22 cellular contexts compared by ENCODE assay signal in genomic region chr3:54343495-54343894, GRCh38.
DNase-seq lines count a peak whose midpoint lies in the region; ATAC-seq and TF ChIP-seq lines count a peak whose summit lies in the region.
"Had no signal": no experiment of that assay in that cellular context is flagged by ENCODE, and none has a peak within 500 bp of the region (broad histone marks: within the 10 kb centered on the region; RNA-seq: fewer than 3 reads in every experiment).

No MANE protein-coding gene starts in this region.

- no peak for ATAC-seq in HG02798 (IDR thresholded peaks at IDR 0.05; ENCODE audit: poor library complexity, unreplicated experiment)
- ATAC-seq in activated CD8-positive, alpha-beta memory T cell treated with anti-CD3 and anti-CD28 coated beads, Interleukin-2, amount 10 ng/mL, durations not matched to agents 7 days and 5 days = no peak
- ATAC-seq: A549; CD8-positive, alpha-beta T cell; HCT116 had no signal

- H3K27ac Mint-ChIP-seq in activated CD8-positive, alpha-beta memory T cell treated with anti-CD3 and anti-CD28 coated beads, Interleukin-2, amount 10 ng/mL, durations not matched to agents 7 days and 5 days = no peak overlapping the region
- H3K27ac Mint-ChIP-seq: CD4-positive, CD25-positive, alpha-beta regulatory T cell; CD8-positive, alpha-beta T cell; HFFc6 had no signal

- H3K4me3 ChIP-seq in BLaER1 treated with 17β-estradiol and CSF1 and Interleukin-3, amounts not matched to agents 10 nM and 100 nM = no peak overlapping the region
- no peak overlapping the region for H3K4me3 ChIP-seq in coronary artery
- no peak overlapping the region for H3K4me3 ChIP-seq in mesendoderm (ENCODE audit: low read length)
- H3K4me3 ChIP-seq in spleen = no peak overlapping the region
- H3K4me3 ChIP-seq: A549 had no signal

- no peak for TF ChIP-seq CTCF in coronary artery (IDR thresholded peaks at IDR 0.05)
- no peak for TF ChIP-seq CTCF in spleen (IDR thresholded peaks at IDR 0.05 in 8 of 11, conservative IDR thresholded peaks at IDR 0.05 in 3 of 11)
- TF ChIP-seq CTCF in GM10266 (IDR thresholded peaks at IDR 0.05; ENCODE audit: control insufficient read depth, insufficient read depth, low read depth, missing control alignments) = no peak

- no peak overlapping the region for H3K56ac ChIP-seq in mesendoderm (ENCODE audit: low read length)

- intact Hi-C loops in spleen (cut with DNase I; ENCODE audit: low total_unique reads) = no loop called here

- H3K79me1 ChIP-seq in mesendoderm (ENCODE audit: low read length) = no peaks in the 10 kb centered on the region

- no peak overlapping the region for H3K23ac ChIP-seq in mesendoderm (ENCODE audit: low read length)

- no peaks in the 10 kb centered on the region for H3K36me3 ChIP-seq in BLaER1 treated with 17β-estradiol and CSF1 and Interleukin-3, amounts not matched to agents 10 nM and 100 nM
- H3K36me3 ChIP-seq in mesendoderm (ENCODE audit: control insufficient read depth, insufficient read depth, low read length) (no peaks in the 10 kb centered on the region), spleen (no peaks in the 10 kb centered on the region)
- H3K36me3 ChIP-seq: BE2C had no signal

- H3K18ac ChIP-seq in mesendoderm (ENCODE audit: low read length) = no peak overlapping the region

- no peaks in the 10 kb centered on the region for H3K9me3 Mint-ChIP-seq in activated CD8-positive, alpha-beta memory T cell treated with anti-CD3 and anti-CD28 coated beads, Interleukin-2, amount 10 ng/mL, durations not matched to agents 7 days and 5 days (ENCODE audit: low read depth)
- H3K9me3 Mint-ChIP-seq: CD8-positive, alpha-beta T cell; H9 had no signal

- WGBS in mesendoderm (ENCODE audit: extremely low coverage, insufficient coverage, low lambda C conversion rate) = no CpG with 5 or more reads among the region's 1 CpG
- WGBS in spleen, 5 donors = 82 to 96% (median 90%) methylated on average over 1 of the region's 1 CpG

- H2BK120ac ChIP-seq in mesendoderm (ENCODE audit: low read depth, low read length) = no peak overlapping the region

- H3K27me3 ChIP-seq in BLaER1 treated with 17β-estradiol and CSF1 and Interleukin-3, amounts not matched to agents 10 nM and 100 nM = no peaks in the 10 kb centered on the region
- no peaks in the 10 kb centered on the region for H3K27me3 ChIP-seq in mesendoderm (ENCODE audit: insufficient read depth, low read length, poor library complexity)
- H3K27me3 ChIP-seq in spleen (replicated peaks in 1 of 7) = peaks cover 0 to 11% (median 0%) of the 10 kb centered on the region in 7 donors
- H3K27me3 ChIP-seq: BE2C had no signal

- no peak for TF ChIP-seq POLR2A in spleen (IDR thresholded peaks at IDR 0.05)

- peaks cover 4% of the 10 kb centered on the region for H3K27me3 Mint-ChIP-seq in activated CD8-positive, alpha-beta memory T cell treated with anti-CD3 and anti-CD28 coated beads, Interleukin-2, amount 10 ng/mL, durations not matched to agents 7 days and 5 days

- no peaks in the 10 kb centered on the region for H3K9me3 ChIP-seq in BLaER1 treated with 17β-estradiol and CSF1 and Interleukin-3, amounts not matched to agents 10 nM and 100 nM (replicated peaks in 1 of 11)
- H3K9me3 ChIP-seq in spleen = no peaks in the 10 kb centered on the region
- H3K9me3 ChIP-seq: A549, BE2C had no signal

- no peak overlapping the region for H4K8ac ChIP-seq in mesendoderm (ENCODE audit: low read depth, low read length)

- peak overlapping the region in 2 of 11 experiments; percentile 15 to 46; a peak in 2 of 22 replicates for H3K9ac ChIP-seq in BLaER1 treated with 17β-estradiol and CSF1 and Interleukin-3, amounts not matched to agents 10 nM and 100 nM
- H3K9ac ChIP-seq in mesendoderm (ENCODE audit: low read length) = no peak overlapping the region

- peak overlapping the region in 4 of 11 experiments; percentile 47 to 57 (median 52); a peak in 8 of 22 replicates for H3K27ac ChIP-seq in BLaER1 treated with 17β-estradiol and CSF1 and Interleukin-3, amounts not matched to agents 10 nM and 100 nM
- H3K27ac ChIP-seq in coronary artery (no peak overlapping the region), mesendoderm (ENCODE audit: low read depth, low read length) (no peak overlapping the region), spleen (no peak overlapping the region)
- H3K27ac ChIP-seq: A549, C4-2B had no signal

- no peak overlapping the region for H2BK15ac ChIP-seq in mesendoderm (replicated peaks; ENCODE audit: low read depth)

- H3K4ac ChIP-seq in mesendoderm (ENCODE audit: low read depth, low read length) = no peak overlapping the region

- DNase-seq in coronary artery (ENCODE audit: low spot score) (peak; percentile 26), mesendoderm (peak; percentile 47), spleen (no peak), GM10266 (ENCODE audit: extremely low spot score) (no peak)
- DNase-seq in activated CD8-positive, alpha-beta memory T cell treated with anti-CD3 and anti-CD28 coated beads, Interleukin-2, amount 10 ng/mL, durations not matched to agents 7 days and 5 days = no peak
- DNase-seq: 8988T; ACHN; AML-193; BE2C; CD4-positive, CD25-positive, alpha-beta regulatory T cell; CD8-positive, alpha-beta T cell; DMS 273 treated with DMSO at 0.1 percent for 48 hours; DMS53; DMS79 treated with DMSO at 0.1 percent for 48 hours; GF-D8; H9; HFFc6 had no signal

- no peak overlapping the region for H2AK5ac ChIP-seq in mesendoderm (ENCODE audit: low read length)

- H3K4me2 ChIP-seq in BLaER1 treated with 17β-estradiol and CSF1 and Interleukin-3, amounts not matched to agents 10 nM and 100 nM = peak overlapping the region in 9 of 11 experiments; percentile 44 to 81 (median 69); a peak in 16 of 22 replicates
- H3K4me2 ChIP-seq in mesendoderm (ENCODE audit: low read length) = no peak overlapping the region
- H3K4me2 ChIP-seq: A549 had no signal

- H3K4me1 Mint-ChIP-seq in activated CD8-positive, alpha-beta memory T cell treated with anti-CD3 and anti-CD28 coated beads, Interleukin-2, amount 10 ng/mL, durations not matched to agents 7 days and 5 days = no peaks in the 10 kb centered on the region
- H3K4me1 Mint-ChIP-seq: CD4-positive, CD25-positive, alpha-beta regulatory T cell had no signal

- no peak overlapping the region for H2BK5ac ChIP-seq in mesendoderm (ENCODE audit: low read length)

- CTCF ChIA-PET in activated CD8-positive, alpha-beta memory T cell treated with anti-CD3 and anti-CD28 coated beads, Interleukin-2, amount 10 ng/mL, durations not matched to agents 7 days and 5 days (lab: Charles Lee) = no interaction called here

- H3K79me2 ChIP-seq in mesendoderm (ENCODE audit: control insufficient read depth, insufficient read depth, low read length) = no peaks in the 10 kb centered on the region

- no peak overlapping the region for H4K5ac ChIP-seq in mesendoderm (ENCODE audit: low read length)

- H4K20me1 ChIP-seq in BLaER1 treated with 17β-estradiol and CSF1 and Interleukin-3, amounts not matched to agents 10 nM and 100 nM = no peaks in the 10 kb centered on the region

- peaks cover 0 to 70% (median 40%) of the 10 kb centered on the region in 10 experiments; a peak in 17 of 20 replicates for H3K4me1 ChIP-seq in BLaER1 treated with 17β-estradiol and CSF1 and Interleukin-3, amounts not matched to agents 10 nM and 100 nM
- peaks cover 9% of the 10 kb centered on the region for H3K4me1 ChIP-seq in mesendoderm (ENCODE audit: control insufficient read depth, low read depth, low read length)
- peaks cover 0 to 10% (median 3%) of the 10 kb centered on the region in 6 donors for H3K4me1 ChIP-seq in spleen
- H3K4me1 ChIP-seq: A549, BE2C had no signal

- H3K4me3 Mint-ChIP-seq in activated CD8-positive, alpha-beta memory T cell treated with anti-CD3 and anti-CD28 coated beads, Interleukin-2, amount 10 ng/mL, durations not matched to agents 7 days and 5 days = no peak overlapping the region
- H3K4me3 Mint-ChIP-seq: CD4-positive, CD25-positive, alpha-beta regulatory T cell; CD8-positive, alpha-beta T cell; H9; HFFc6 had no signal

- no peaks in the 10 kb centered on the region for H3K36me3 Mint-ChIP-seq in activated CD8-positive, alpha-beta memory T cell treated with anti-CD3 and anti-CD28 coated beads, Interleukin-2, amount 10 ng/mL, durations not matched to agents 7 days and 5 days
- H3K36me3 Mint-ChIP-seq: CD4-positive, CD25-positive, alpha-beta regulatory T cell; CD8-positive, alpha-beta T cell had no signal

Comparison
In these comparisons a context has a peak if more than half of its experiments do, and no peak if none do; other contexts are left out.
1. DNase-seq: peak in coronary artery (single experiment) and mesendoderm (single experiment); none in spleen (single experiment), activated CD8-positive, alpha-beta memory T cell treated with anti-CD3 and anti-CD28 coated beads, Interleukin-2, amount 10 ng/mL, durations not matched to agents 7 days and 5 days (single experiment) and GM10266 (single experiment).